Comparison of ENCODE assay signal across 20 cellular contexts in the genomic region with DNA sequence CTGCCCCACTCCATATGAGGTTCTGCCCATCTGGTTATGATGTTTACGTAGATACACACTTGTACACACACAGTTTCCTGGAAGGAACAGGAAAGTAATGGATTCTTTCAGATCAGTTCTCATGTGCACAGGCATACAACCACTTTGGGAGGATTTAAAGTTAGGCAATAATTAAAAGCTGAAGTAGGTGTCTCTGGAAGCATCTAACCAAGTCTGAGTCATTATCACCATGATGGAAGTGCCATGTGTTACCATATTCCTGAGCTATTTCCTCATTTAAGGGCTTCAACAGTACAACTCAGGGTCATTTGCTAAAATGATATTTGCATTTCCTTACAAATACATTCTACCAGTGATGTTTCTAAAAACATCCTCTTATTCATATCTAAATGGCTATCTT.
"Had no signal": no experiment of that assay in that cellular context is flagged by ENCODE, and none has a peak within 500 bp of the region (broad histone marks: within the 10 kb centered on the region; RNA-seq: fewer than 3 reads in every experiment).

No MANE protein-coding gene starts in this region.

- H3K4me3 ChIP-seq: mucosa of descending colon, ovary, tibial artery, vagina had no signal

- H3K27ac ChIP-seq: brain microvascular endothelial cell, ovary, tibial artery, vagina had no signal

- H3K4me3 Mint-ChIP-seq: activated T-helper 17 cell treated with anti-CD3 and anti-CD28 coated beads, Interleukin-2, amount 50 U/mL, for 72 hours; dendritic cell treated with granulocyte-macrophage colony-stimulating factor and Interleukin-4, amounts not matched to agents 40 ng/mL and 50 ng/mL, for 4 days; effector memory CD8-positive, alpha-beta T cell; memory B cell; naive thymus-derived CD4-positive, alpha-beta T cell had no signal

- DNase-seq: activated CD4-positive, alpha-beta T cell treated with anti-CD3 and anti-CD28 coated beads, Interleukin-2, amount 50 U/mL, for 4 hours; activated CD4-positive, CD25-positive, alpha-beta regulatory T cell treated with anti-CD3 and anti-CD28 coated beads, Interleukin-2, amount 50 U/mL, for 72 hours; activated naive CD4-positive, alpha-beta T cell treated with Interleukin-2 at 50 U/mL for 16 hours; anterior cingulate cortex; brain microvascular endothelial cell; cerebellar nuclear complex; effector memory CD8-positive, alpha-beta T cell; erythroblast; kidney; left ventricle myocardium superior; mucosa of descending colon; naive thymus-derived CD4-positive, alpha-beta T cell; ovary; stimulated activated CD4-positive, alpha-beta T cell treated with anti-CD3 and anti-CD28 coated beads, Interleukin-12 subunit alpha, Interleukin-12 subunit beta, amount 100 ng/mL, for 4 hours; stimulated activated CD4-positive, alpha-beta T cell treated with anti-CD3 and anti-CD28 coated beads, Interleukin-2, amount 100 ng/mL, for 24 hours; tibial artery had no signal

- FAIRE-seq: kidney had no signal

- H3K9me3 Mint-ChIP-seq: activated T-helper 17 cell treated with anti-CD3 and anti-CD28 coated beads, Interleukin-2, amount 50 U/mL, for 72 hours; effector memory CD8-positive, alpha-beta T cell; naive thymus-derived CD4-positive, alpha-beta T cell had no signal

- H3K4me1 Mint-ChIP-seq: activated T-helper 17 cell treated with anti-CD3 and anti-CD28 coated beads, Interleukin-2, amount 50 U/mL, for 72 hours had no signal

- H3K36me3 Mint-ChIP-seq: naive thymus-derived CD4-positive, alpha-beta T cell had no signal

- H3K27me3 ChIP-seq: brain microvascular endothelial cell, ovary, tibial artery, vagina had no signal

- H3K9me3 ChIP-seq: mucosa of descending colon, ovary, tibial artery, vagina had no signal

- H3K36me3 ChIP-seq: brain microvascular endothelial cell, ovary, tibial artery, vagina had no signal

- H3K27me3 Mint-ChIP-seq: memory B cell had no signal

- H3K4me1 ChIP-seq: tibial artery, vagina had no signal

- H3K27ac Mint-ChIP-seq: activated T-helper 17 cell treated with anti-CD3 and anti-CD28 coated beads, Interleukin-2, amount 50 U/mL, for 72 hours; dendritic cell treated with granulocyte-macrophage colony-stimulating factor and Interleukin-4, amounts not matched to agents 40 ng/mL and 50 ng/mL, for 4 days; effector memory CD8-positive, alpha-beta T cell; memory B cell; naive thymus-derived CD4-positive, alpha-beta T cell had no signal

- ATAC-seq: activated T-helper 17 cell treated with anti-CD3 and anti-CD28 coated beads, Interleukin-2, amount 50 U/mL, for 72 hours; effector memory CD8-positive, alpha-beta T cell; left ventricle myocardium superior; mucosa of descending colon; naive thymus-derived CD4-positive, alpha-beta T cell had no signal
